ENCODE assay signal across 1 cellular context in the genomic region with DNA sequence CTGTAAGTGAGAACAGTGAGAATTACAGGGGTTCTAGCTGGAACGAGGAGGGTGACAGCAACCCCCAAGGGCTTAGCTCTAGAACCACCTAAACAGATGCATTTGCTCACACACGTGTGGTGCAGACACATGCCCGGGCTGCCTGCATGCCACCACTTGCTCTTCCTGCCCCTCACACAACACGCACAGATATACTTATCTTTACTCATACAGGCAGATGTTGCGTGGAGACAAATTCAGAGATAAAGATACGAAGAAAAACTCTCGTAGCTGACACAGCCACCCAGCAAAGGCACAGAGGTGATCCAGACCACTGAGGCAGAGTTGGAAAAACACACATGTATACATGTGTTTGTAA.
TF ChIP-seq lines count a peak whose summit lies in the region.

No MANE protein-coding gene starts in this region.

TF ChIP-seq in K562, 482 proteins besides CTCF, POLR2A, EP300 and RAD21 (continued from another document and continues in another):
- TF ChIP-seq PTBP1 (IDR thresholded peaks at IDR 0.05; ENCODE audit: low read depth, low read length) (no peak), PHB2 (IDR thresholded peaks at IDR 0.05; ENCODE audit: low read depth) (no peak), RFX5 (IDR thresholded peaks at IDR 0.05; ENCODE audit: low read depth, low read length) (no peak), BDP1 (IDR thresholded peaks at IDR 0.05; ENCODE audit: insufficient read depth, insufficient read length) (no peak), BHLHE40 (IDR thresholded peaks at IDR 0.05; ENCODE audit: low read length) (peak; percentile 34; the same call in 1 of the 2 replicates), NFATC3 (IDR thresholded peaks at IDR 0.05) (no peak), HDGF (IDR thresholded peaks at IDR 0.05) (no peak), ZBTB8A (IDR thresholded peaks at IDR 0.05; ENCODE audit: partially characterized antibody) (no peak), HMG20A (CRISPR knock-in tag; conservative IDR thresholded peaks at IDR 0.05) (no peak), ZNF431 (CRISPR knock-in tag; IDR thresholded peaks at IDR 0.05) (no peak), MTA1 (IDR thresholded peaks at IDR 0.05; ENCODE audit: borderline replicate concordance) (0 out of 2 replicates have a peak, but pooled peaks have one; percentile 19), MTA3 (IDR thresholded peaks at IDR 0.05; ENCODE audit: borderline replicate concordance) (peak; percentile 66; the same call in 1 of the 2 replicates), ZNF445 (CRISPR knock-in tag; IDR thresholded peaks at IDR 0.05; ENCODE audit: low read depth) (no peak), HMG20B (CRISPR knock-in tag; IDR thresholded peaks at IDR 0.05) (no peak), HLTF (IDR thresholded peaks at IDR 0.05) (no peak), ZNF77 (CRISPR knock-in tag; IDR thresholded peaks at IDR 0.05) (no peak), ATF7 (IDR thresholded peaks at IDR 0.05) (no peak), RFX1 (IDR thresholded peaks at IDR 0.05) (peak; percentile 35), ZBTB1 (CRISPR knock-in tag; IDR thresholded peaks at IDR 0.05; ENCODE audit: borderline replicate concordance, low read depth) (no peak), SMAD4 (CRISPR knock-in tag; conservative IDR thresholded peaks at IDR 0.05) (0 out of 2 replicates have a peak, but pooled peaks have one; percentile 20), E2F3 (CRISPR knock-in tag; IDR thresholded peaks at IDR 0.05) (no peak), TBP (optimal IDR thresholded peaks at IDR 0.05; ENCODE audit: low read depth, low read length) (no peak), MAZ (CRISPR knock-in tag; conservative IDR thresholded peaks at IDR 0.05 in 1 of 2, IDR thresholded peaks at IDR 0.05 in 1 of 2) (no peak; a peak in 1 of 4 replicates), ZNF408 (CRISPR knock-in tag; IDR thresholded peaks at IDR 0.05; ENCODE audit: low read depth) (no peak), CSDE1 (IDR thresholded peaks at IDR 0.05) (no peak), PRPF4 (IDR thresholded peaks at IDR 0.05; ENCODE audit: insufficient read depth, low read depth, low read length, poor library complexity, severe bottlenecking) (no peak), EP400 (IDR thresholded peaks at IDR 0.05) (peak; percentile 25; the same call in 1 of the 2 replicates), HMGN3 (IDR thresholded peaks at IDR 0.05; ENCODE audit: borderline replicate concordance, extremely low read depth, insufficient read length, low read depth, low read length) (no peak), LEF1 (IDR thresholded peaks at IDR 0.05) (no peak), RBM14 (IDR thresholded peaks at IDR 0.05; ENCODE audit: borderline replicate concordance, insufficient read depth, low read depth, low read length) (no peak), PHF21A (IDR thresholded peaks at IDR 0.05; ENCODE audit: borderline replicate concordance, low read depth) (no peak), STAT5B (CRISPR knock-in tag; IDR thresholded peaks at IDR 0.05) (no peak), HDAC8 (tag; IDR thresholded peaks at IDR 0.05) (no peak), ARHGAP35 (IDR thresholded peaks at IDR 0.05; ENCODE audit: partially characterized antibody) (no peak)
- TF ChIP-seq, protein P1, sequence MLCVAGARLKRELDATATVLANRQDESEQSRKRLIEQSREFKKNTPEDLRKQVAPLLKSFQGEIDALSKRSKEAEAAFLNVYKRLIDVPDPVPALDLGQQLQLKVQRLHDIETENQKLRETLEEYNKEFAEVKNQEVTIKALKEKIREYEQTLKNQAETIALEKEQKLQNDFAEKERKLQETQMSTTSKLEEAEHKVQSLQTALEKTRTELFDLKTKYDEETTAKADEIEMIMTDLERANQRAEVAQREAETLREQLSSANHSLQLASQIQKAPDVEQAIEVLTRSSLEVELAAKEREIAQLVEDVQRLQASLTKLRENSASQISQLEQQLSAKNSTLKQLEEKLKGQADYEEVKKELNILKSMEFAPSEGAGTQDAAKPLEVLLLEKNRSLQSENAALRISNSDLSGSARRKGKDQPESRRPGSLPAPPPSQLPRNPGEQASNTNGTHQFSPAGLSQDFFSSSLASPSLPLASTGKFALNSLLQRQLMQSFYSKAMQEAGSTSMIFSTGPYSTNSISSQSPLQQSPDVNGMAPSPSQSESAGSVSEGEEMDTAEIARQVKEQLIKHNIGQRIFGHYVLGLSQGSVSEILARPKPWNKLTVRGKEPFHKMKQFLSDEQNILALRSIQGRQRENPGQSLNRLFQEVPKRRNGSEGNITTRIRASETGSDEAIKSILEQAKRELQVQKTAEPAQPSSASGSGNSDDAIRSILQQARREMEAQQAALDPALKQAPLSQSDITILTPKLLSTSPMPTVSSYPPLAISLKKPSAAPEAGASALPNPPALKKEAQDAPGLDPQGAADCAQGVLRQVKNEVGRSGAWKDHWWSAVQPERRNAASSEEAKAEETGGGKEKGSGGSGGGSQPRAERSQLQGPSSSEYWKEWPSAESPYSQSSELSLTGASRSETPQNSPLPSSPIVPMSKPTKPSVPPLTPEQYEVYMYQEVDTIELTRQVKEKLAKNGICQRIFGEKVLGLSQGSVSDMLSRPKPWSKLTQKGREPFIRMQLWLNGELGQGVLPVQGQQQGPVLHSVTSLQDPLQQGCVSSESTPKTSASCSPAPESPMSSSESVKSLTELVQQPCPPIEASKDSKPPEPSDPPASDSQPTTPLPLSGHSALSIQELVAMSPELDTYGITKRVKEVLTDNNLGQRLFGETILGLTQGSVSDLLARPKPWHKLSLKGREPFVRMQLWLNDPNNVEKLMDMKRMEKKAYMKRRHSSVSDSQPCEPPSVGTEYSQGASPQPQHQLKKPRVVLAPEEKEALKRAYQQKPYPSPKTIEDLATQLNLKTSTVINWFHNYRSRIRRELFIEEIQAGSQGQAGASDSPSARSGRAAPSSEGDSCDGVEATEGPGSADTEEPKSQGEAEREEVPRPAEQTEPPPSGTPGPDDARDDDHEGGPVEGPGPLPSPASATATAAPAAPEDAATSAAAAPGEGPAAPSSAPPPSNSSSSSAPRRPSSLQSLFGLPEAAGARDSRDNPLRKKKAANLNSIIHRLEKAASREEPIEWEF (CRISPR knock-in tag; IDR thresholded peaks at IDR 0.05): no peak
- TF ChIP-seq, protein P2, sequence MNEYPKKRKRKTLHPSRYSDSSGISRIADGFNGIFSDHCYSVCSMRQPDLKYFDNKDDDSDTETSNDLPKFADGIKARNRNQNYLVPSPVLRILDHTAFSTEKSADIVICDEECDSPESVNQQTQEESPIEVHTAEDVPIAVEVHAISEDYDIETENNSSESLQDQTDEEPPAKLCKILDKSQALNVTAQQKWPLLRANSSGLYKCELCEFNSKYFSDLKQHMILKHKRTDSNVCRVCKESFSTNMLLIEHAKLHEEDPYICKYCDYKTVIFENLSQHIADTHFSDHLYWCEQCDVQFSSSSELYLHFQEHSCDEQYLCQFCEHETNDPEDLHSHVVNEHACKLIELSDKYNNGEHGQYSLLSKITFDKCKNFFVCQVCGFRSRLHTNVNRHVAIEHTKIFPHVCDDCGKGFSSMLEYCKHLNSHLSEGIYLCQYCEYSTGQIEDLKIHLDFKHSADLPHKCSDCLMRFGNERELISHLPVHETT (CRISPR knock-in tag; conservative IDR thresholded peaks at IDR 0.05 in 1 of 2, IDR thresholded peaks at IDR 0.05 in 1 of 2): peak in 1 of 2 experiments; percentile 48; a peak in 1 of 4 replicates
- TF ChIP-seq, protein P3, sequence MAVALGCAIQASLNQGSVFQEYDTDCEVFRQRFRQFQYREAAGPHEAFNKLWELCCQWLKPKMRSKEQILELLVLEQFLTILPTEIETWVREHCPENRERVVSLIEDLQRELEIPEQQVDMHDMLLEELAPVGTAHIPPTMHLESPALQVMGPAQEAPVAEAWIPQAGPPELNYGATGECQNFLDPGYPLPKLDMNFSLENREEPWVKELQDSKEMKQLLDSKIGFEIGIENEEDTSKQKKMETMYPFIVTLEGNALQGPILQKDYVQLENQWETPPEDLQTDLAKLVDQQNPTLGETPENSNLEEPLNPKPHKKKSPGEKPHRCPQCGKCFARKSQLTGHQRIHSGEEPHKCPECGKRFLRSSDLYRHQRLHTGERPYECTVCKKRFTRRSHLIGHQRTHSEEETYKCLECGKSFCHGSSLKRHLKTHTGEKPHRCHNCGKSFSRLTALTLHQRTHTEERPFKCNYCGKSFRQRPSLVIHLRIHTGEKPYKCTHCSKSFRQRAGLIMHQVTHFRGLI (CRISPR knock-in tag; IDR thresholded peaks at IDR 0.05): no peak
- TF ChIP-seq, protein P4, sequence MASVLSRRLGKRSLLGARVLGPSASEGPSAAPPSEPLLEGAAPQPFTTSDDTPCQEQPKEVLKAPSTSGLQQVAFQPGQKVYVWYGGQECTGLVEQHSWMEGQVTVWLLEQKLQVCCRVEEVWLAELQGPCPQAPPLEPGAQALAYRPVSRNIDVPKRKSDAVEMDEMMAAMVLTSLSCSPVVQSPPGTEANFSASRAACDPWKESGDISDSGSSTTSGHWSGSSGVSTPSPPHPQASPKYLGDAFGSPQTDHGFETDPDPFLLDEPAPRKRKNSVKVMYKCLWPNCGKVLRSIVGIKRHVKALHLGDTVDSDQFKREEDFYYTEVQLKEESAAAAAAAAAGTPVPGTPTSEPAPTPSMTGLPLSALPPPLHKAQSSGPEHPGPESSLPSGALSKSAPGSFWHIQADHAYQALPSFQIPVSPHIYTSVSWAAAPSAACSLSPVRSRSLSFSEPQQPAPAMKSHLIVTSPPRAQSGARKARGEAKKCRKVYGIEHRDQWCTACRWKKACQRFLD (CRISPR knock-in tag; IDR thresholded peaks at IDR 0.05): no peak
- TF ChIP-seq, protein P5, sequence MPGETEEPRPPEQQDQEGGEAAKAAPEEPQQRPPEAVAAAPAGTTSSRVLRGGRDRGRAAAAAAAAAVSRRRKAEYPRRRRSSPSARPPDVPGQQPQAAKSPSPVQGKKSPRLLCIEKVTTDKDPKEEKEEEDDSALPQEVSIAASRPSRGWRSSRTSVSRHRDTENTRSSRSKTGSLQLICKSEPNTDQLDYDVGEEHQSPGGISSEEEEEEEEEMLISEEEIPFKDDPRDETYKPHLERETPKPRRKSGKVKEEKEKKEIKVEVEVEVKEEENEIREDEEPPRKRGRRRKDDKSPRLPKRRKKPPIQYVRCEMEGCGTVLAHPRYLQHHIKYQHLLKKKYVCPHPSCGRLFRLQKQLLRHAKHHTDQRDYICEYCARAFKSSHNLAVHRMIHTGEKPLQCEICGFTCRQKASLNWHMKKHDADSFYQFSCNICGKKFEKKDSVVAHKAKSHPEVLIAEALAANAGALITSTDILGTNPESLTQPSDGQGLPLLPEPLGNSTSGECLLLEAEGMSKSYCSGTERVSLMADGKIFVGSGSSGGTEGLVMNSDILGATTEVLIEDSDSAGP (CRISPR knock-in tag; IDR thresholded peaks at IDR 0.05): no peak
- TF ChIP-seq, protein P6, sequence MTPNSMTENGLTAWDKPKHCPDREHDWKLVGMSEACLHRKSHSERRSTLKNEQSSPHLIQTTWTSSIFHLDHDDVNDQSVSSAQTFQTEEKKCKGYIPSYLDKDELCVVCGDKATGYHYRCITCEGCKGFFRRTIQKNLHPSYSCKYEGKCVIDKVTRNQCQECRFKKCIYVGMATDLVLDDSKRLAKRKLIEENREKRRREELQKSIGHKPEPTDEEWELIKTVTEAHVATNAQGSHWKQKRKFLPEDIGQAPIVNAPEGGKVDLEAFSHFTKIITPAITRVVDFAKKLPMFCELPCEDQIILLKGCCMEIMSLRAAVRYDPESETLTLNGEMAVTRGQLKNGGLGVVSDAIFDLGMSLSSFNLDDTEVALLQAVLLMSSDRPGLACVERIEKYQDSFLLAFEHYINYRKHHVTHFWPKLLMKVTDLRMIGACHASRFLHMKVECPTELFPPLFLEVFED (CRISPR knock-in tag; conservative IDR thresholded peaks at IDR 0.05): no peak
- TF ChIP-seq, protein P7, sequence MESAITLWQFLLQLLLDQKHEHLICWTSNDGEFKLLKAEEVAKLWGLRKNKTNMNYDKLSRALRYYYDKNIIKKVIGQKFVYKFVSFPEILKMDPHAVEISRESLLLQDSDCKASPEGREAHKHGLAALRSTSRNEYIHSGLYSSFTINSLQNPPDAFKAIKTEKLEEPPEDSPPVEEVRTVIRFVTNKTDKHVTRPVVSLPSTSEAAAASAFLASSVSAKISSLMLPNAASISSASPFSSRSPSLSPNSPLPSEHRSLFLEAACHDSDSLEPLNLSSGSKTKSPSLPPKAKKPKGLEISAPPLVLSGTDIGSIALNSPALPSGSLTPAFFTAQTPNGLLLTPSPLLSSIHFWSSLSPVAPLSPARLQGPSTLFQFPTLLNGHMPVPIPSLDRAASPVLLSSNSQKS (CRISPR knock-in tag; IDR thresholded peaks at IDR 0.05): no peak
- TF ChIP-seq, protein P8, sequence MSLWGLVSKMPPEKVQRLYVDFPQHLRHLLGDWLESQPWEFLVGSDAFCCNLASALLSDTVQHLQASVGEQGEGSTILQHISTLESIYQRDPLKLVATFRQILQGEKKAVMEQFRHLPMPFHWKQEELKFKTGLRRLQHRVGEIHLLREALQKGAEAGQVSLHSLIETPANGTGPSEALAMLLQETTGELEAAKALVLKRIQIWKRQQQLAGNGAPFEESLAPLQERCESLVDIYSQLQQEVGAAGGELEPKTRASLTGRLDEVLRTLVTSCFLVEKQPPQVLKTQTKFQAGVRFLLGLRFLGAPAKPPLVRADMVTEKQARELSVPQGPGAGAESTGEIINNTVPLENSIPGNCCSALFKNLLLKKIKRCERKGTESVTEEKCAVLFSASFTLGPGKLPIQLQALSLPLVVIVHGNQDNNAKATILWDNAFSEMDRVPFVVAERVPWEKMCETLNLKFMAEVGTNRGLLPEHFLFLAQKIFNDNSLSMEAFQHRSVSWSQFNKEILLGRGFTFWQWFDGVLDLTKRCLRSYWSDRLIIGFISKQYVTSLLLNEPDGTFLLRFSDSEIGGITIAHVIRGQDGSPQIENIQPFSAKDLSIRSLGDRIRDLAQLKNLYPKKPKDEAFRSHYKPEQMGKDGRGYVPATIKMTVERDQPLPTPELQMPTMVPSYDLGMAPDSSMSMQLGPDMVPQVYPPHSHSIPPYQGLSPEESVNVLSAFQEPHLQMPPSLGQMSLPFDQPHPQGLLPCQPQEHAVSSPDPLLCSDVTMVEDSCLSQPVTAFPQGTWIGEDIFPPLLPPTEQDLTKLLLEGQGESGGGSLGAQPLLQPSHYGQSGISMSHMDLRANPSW (CRISPR knock-in tag; IDR thresholded peaks at IDR 0.05): no peak
- TF ChIP-seq, protein P9, sequence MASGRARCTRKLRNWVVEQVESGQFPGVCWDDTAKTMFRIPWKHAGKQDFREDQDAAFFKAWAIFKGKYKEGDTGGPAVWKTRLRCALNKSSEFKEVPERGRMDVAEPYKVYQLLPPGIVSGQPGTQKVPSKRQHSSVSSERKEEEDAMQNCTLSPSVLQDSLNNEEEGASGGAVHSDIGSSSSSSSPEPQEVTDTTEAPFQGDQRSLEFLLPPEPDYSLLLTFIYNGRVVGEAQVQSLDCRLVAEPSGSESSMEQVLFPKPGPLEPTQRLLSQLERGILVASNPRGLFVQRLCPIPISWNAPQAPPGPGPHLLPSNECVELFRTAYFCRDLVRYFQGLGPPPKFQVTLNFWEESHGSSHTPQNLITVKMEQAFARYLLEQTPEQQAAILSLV (tag; IDR thresholded peaks at IDR 0.05): no peak
- TF ChIP-seq, protein P10, sequence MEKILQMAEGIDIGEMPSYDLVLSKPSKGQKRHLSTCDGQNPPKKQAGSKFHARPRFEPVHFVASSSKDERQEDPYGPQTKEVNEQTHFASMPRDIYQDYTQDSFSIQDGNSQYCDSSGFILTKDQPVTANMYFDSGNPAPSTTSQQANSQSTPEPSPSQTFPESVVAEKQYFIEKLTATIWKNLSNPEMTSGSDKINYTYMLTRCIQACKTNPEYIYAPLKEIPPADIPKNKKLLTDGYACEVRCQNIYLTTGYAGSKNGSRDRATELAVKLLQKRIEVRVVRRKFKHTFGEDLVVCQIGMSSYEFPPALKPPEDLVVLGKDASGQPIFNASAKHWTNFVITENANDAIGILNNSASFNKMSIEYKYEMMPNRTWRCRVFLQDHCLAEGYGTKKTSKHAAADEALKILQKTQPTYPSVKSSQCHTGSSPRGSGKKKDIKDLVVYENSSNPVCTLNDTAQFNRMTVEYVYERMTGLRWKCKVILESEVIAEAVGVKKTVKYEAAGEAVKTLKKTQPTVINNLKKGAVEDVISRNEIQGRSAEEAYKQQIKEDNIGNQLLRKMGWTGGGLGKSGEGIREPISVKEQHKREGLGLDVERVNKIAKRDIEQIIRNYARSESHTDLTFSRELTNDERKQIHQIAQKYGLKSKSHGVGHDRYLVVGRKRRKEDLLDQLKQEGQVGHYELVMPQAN (IDR thresholded peaks at IDR 0.05; ENCODE audit: borderline replicate concordance): no peak
